ENCODE assay signal across 13 cellular contexts in genomic region chr12:52992699-52993557, GRCh38. TPM values are rescaled to one million over a fixed set of nuclear protein-coding genes. Genes with fewer than 3 reads are reported as not detected.
DNase-seq lines count a peak whose midpoint lies in the region; TF ChIP-seq lines count a peak whose summit lies in the region.
"Had no signal": no experiment of that assay in that cellular context is flagged by ENCODE, and none has a peak within 500 bp of the region (broad histone marks: within the 10 kb centered on the region; RNA-seq: fewer than 3 reads in every experiment).

No MANE protein-coding gene starts in this region.

- no TSS peak for BruUV-seq in mammary epithelial cell (replicated peaks; lab: Mats Ljungman, UMichigan)

- no peak for TF ChIP-seq RAD21 in liver (IDR thresholded peaks at IDR 0.05)

- intact Hi-C loops in mammary epithelial cell (cut with micrococcal nuclease) = no loop called here

- H3K79me2 ChIP-seq in mammary epithelial cell (ENCODE audit: insufficient read depth, low read length) = no peaks in the 10 kb centered on the region

- H3K9me3 ChIP-seq in HUES6 (ENCODE audit: control insufficient read depth, insufficient read depth, low read depth, low read length) = no peaks in the 10 kb centered on the region
- no peaks in the 10 kb centered on the region for H3K9me3 ChIP-seq in mammary epithelial cell (replicated peaks; ENCODE audit: insufficient read depth, low read length)
- H3K9me3 ChIP-seq in liver (ENCODE audit: control insufficient read depth in 4 of 4, low read length in 3 of 4) = no peaks in the 10 kb centered on the region
- H3K9me3 ChIP-seq in BE2C = no peaks in the 10 kb centered on the region

- no peak overlapping the region for H3K9ac ChIP-seq in HUES6 (ENCODE audit: low read length)
- no peak overlapping the region for H3K9ac ChIP-seq in mammary epithelial cell (ENCODE audit: insufficient read depth, low read length)
- H3K9ac ChIP-seq in liver (ENCODE audit: low read depth in 1 of 2, low read length in 2 of 2) = no peak overlapping the region

- H3K4me1 ChIP-seq in HUES6 (ENCODE audit: control insufficient read depth, insufficient read depth, low read length) (peaks cover 9% of the 10 kb centered on the region), mammary epithelial cell (ENCODE audit: insufficient read depth, low read length) (peaks cover 14% of the 10 kb centered on the region), liver (ENCODE audit: control insufficient read depth in 4 of 4, insufficient read depth in 4 of 4, low read length in 3 of 4) (no peaks in the 10 kb centered on the region), BE2C (no peaks in the 10 kb centered on the region)

- no peak overlapping the region for H3K4me3 ChIP-seq in HUES6 (ENCODE audit: low read depth, low read length)
- H3K4me3 ChIP-seq in mammary epithelial cell (replicated peaks in 1 of 3; ENCODE audit: insufficient read depth in 1 of 3, low read depth in 2 of 3, low read length in 3 of 3) = no peak overlapping the region
- no peak overlapping the region for H3K4me3 ChIP-seq in liver (ENCODE audit: low read depth in 1 of 3, low read length in 3 of 3)
- H3K4me3 ChIP-seq in BE2C (ENCODE audit: low read depth, low read length) = no peak overlapping the region

- H3K36me3 ChIP-seq in HUES6 (ENCODE audit: control insufficient read depth, insufficient read depth, low read length) (no peaks in the 10 kb centered on the region), mammary epithelial cell (ENCODE audit: insufficient read depth, low read length) (no peaks in the 10 kb centered on the region), liver (ENCODE audit: control insufficient read depth in 4 of 4, insufficient read depth in 3 of 4, low read depth in 1 of 4, low read length in 3 of 4) (no peaks in the 10 kb centered on the region), BE2C (no peaks in the 10 kb centered on the region)

- peak; percentile 75 for DNase-seq in mammary epithelial cell
- DNase-seq in NCI-H1105 (lab: John Stamatoyannopoulos, UW) = no peak
- DNase-seq in BE2C = no peak
- DNase-seq in HuH-7.5 (ENCODE audit: low spot score) = no peak
- DNase-seq in activated CD4-positive, alpha-beta T cell treated with anti-CD3 and anti-CD28 coated beads, Interleukin-2, amount 50 U/mL, for 48 hours = no peak
- DNase-seq: activated CD4-positive, alpha-beta T cell treated with anti-CD3 and anti-CD28 coated beads for 1 hour; activated naive CD4-positive, alpha-beta T cell treated with anti-CD3 and anti-CD28 coated beads for 36 hours; NCI-H2107; SHP77; stimulated activated CD4-positive, alpha-beta T cell treated with anti-CD3 and anti-CD28 coated beads, Interleukin-1b, Interleukin-23, amount 100 ng/mL, for 48 hours had no signal

- H3K27ac ChIP-seq in 22Rv1 (peak overlapping the region; percentile 71), HUES6 (ENCODE audit: low read depth, low read length) (peak overlapping the region; percentile 29; the same call in 1 of the 2 replicates), mammary epithelial cell (ENCODE audit: insufficient read depth, low read depth, low read length) (no peak overlapping the region), liver (ENCODE audit: low read depth in 1 of 2, low read length in 2 of 2) (no peak overlapping the region)

- H2AFZ ChIP-seq in mammary epithelial cell (ENCODE audit: low read depth, low read length) = peak overlapping the region; percentile 65

- in situ Hi-C loops in mammary epithelial cell (cut with MboI; ENCODE audit: low sequenced_read_pairs in 2 of 2) = loop anchor here (25.0 kb wide), 3 partner anchors 406 to 631 kb away; partner anchors contain the start of genes KRT84 (in 1 of the 2) and KRT85 (in 1 of the 2)

- no peak overlapping the region for H3K4me2 ChIP-seq in mammary epithelial cell (ENCODE audit: insufficient read depth, low read depth, low read length)

- no peaks in the 10 kb centered on the region for H3K27me3 ChIP-seq in HUES6 (ENCODE audit: control insufficient read depth, insufficient read depth, low read length)
- no peaks in the 10 kb centered on the region for H3K27me3 ChIP-seq in mammary epithelial cell (ENCODE audit: insufficient read depth, low read length)
- H3K27me3 ChIP-seq in liver (ENCODE audit: control insufficient read depth in 4 of 4, insufficient read depth in 4 of 4, low read length in 3 of 4) = no peaks in the 10 kb centered on the region
- H3K27me3 ChIP-seq in BE2C = peaks cover 8% of the 10 kb centered on the region

- TF ChIP-seq CTCF in 22Rv1 (IDR thresholded peaks at IDR 0.05) = no peak
- no peak for TF ChIP-seq CTCF in mammary epithelial cell (conservative IDR thresholded peaks at IDR 0.05 in 1 of 2, IDR thresholded peaks at IDR 0.05 in 1 of 2; ENCODE audit: extremely low read depth in 1 of 2, insufficient read depth in 1 of 2, low read depth in 1 of 2, low read length in 2 of 2)
- TF ChIP-seq CTCF in liver (IDR thresholded peaks at IDR 0.05; ENCODE audit: low read depth, low read length, missing input control) = no peak
- no peak for TF ChIP-seq CTCF in BE2C (IDR thresholded peaks at IDR 0.05; ENCODE audit: low read depth, low read length)

- H4K20me1 ChIP-seq in mammary epithelial cell (ENCODE audit: insufficient read depth, low read length) = no peaks in the 10 kb centered on the region

- CTCF ChIA-PET in mammary epithelial cell (lab: Charles Lee; ENCODE audit: low non-redundant PET) = interaction anchor here (0.7 kb wide), 1 partner anchor 21 kb away, joined by 3 read pairs; no protein-coding TSS in a partner anchor

- dilution Hi-C loops in mammary epithelial cell (cut with HindIII; ENCODE audit: low sequenced_read_pairs) = loop anchor here (25.0 kb wide), 1 partner anchor 606 kb away; the partner anchor contains the start of gene KRT84

- 67% methylated on average over 7 of the region's 7 CpGs for WGBS in mammary epithelial cell (ENCODE audit: low coverage, missing lambda C conversion rate)
- WGBS in liver = 80% methylated on average over 7 of the region's 7 CpGs

TF ChIP-seq in liver, 16 proteins besides CTCF, POLR2A, EP300 and RAD21:
- TF ChIP-seq JUND (IDR thresholded peaks at IDR 0.05) = peak in 1 of 2 donors; percentile 44
- no peak for TF ChIP-seq ATF3 (IDR thresholded peaks at IDR 0.05)
- TF ChIP-seq GABPA (IDR thresholded peaks at IDR 0.05 in 1 of 2, conservative IDR thresholded peaks at IDR 0.05 in 1 of 2) = no peak
- TF ChIP-seq HNF4G (IDR thresholded peaks at IDR 0.05) = peak; percentile 4
- TF ChIP-seq, protein P1, sequence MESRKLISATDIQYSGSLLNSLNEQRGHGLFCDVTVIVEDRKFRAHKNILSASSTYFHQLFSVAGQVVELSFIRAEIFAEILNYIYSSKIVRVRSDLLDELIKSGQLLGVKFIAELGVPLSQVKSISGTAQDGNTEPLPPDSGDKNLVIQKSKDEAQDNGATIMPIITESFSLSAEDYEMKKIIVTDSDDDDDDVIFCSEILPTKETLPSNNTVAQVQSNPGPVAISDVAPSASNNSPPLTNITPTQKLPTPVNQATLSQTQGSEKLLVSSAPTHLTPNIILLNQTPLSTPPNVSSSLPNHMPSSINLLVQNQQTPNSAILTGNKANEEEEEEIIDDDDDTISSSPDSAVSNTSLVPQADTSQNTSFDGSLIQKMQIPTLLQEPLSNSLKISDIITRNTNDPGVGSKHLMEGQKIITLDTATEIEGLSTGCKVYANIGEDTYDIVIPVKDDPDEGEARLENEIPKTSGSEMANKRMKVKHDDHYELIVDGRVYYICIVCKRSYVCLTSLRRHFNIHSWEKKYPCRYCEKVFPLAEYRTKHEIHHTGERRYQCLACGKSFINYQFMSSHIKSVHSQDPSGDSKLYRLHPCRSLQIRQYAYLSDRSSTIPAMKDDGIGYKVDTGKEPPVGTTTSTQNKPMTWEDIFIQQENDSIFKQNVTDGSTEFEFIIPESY (IDR thresholded peaks at IDR 0.05) = no peak

RNA-seq across cellular contexts. Expression of gene EIF4B, which starts 13.3 kb away (rescaled TPM):
- total RNA-seq in mammary epithelial cell (100 to 1,000 TPM; 350 to 850 TPM), liver (100 to 1,000 TPM; 264 to 273 TPM)
- polyA plus RNA-seq in mammary epithelial cell (312 TPM), liver (10 to 100 TPM; 32.1 to 73.2 TPM)
- polyA minus RNA-seq in mammary epithelial cell = 610 TPM
- 173 TPM for polyA plus RNA-seq in BE2C (2012; ENCODE audit: insufficient read depth, insufficient read length, low read depth)

RNA-seq across cellular contexts. Expression of gene KRT18, which starts 44.0 kb away (rescaled TPM):
- total RNA-seq in mammary epithelial cell (100 to 1,000 TPM; 175 to 187 TPM), liver (100 to 1,000 TPM in 1 of 2 donors, 10 to 100 TPM in 1; 90.3 to 278 TPM)
- polyA plus RNA-seq in mammary epithelial cell (380 TPM), liver (100 to 1,000 TPM; 239 to 358 TPM)
- polyA minus RNA-seq in mammary epithelial cell = 709 TPM
- 3.5 TPM for polyA plus RNA-seq in BE2C (2012; ENCODE audit: insufficient read depth, insufficient read length, low read depth)

RNA-seq across cellular contexts. Expression of gene TNS2, which starts 56.9 kb away (rescaled TPM):
- total RNA-seq in mammary epithelial cell (1 to 10 TPM; 3.7 to 4.2 TPM), liver (10 to 100 TPM; 11.7 to 94.0 TPM)
- polyA plus RNA-seq in mammary epithelial cell (6.6 TPM), liver (10 to 100 TPM; 44.7 to 47.2 TPM)
- 16.7 TPM for polyA minus RNA-seq in mammary epithelial cell
- 28.1 TPM for polyA plus RNA-seq in BE2C (2012; ENCODE audit: insufficient read depth, insufficient read length, low read depth)

Comparison
In these comparisons a context has a peak if more than half of its experiments do, and no peak if none do; other contexts are left out.
1. H3K27ac ChIP-seq: peak in 22Rv1 (single experiment) and HUES6 (single experiment); none in mammary epithelial cell (single experiment) and liver (0 of 2).